In genomic region chr4:55684276-55684675, GRCh38 we compare ENCODE assay signal across 11 cellular contexts. TPM values are rescaled to one million over a fixed set of nuclear protein-coding genes. Genes with fewer than 3 reads are reported as not detected.
"Had no signal": no experiment of that assay in that cellular context is flagged by ENCODE, and none has a peak within 500 bp of the region (broad histone marks: within the 10 kb centered on the region; RNA-seq: fewer than 3 reads in every experiment).

No MANE protein-coding gene starts in this region.

- H3K9ac ChIP-seq: GM23248 had no signal

- H3K9me3 ChIP-seq: HAP-1 had no signal

- DNase-seq: GM23248, GOT3, H7, H9, HCEC 1CT, HFFc6 had no signal

- ATAC-seq: GM23338, HCT116 had no signal

- H3K36me3 ChIP-seq: HAP-1 had no signal

- H3K4me3 ChIP-seq: GM23248, GM23338, HAP-1 had no signal

- H3K27ac ChIP-seq: GM23248 had no signal

- H2AFZ ChIP-seq: GM23248, GM23338 had no signal

- FAIRE-seq: H1, H54 had no signal

- H3K4me1 ChIP-seq: HAP-1 had no signal

RNA-seq across cellular contexts. Expression of gene NMU, which starts 48.2 kb away (rescaled TPM):
- total RNA-seq: GM23248, HFFc6 had no signal
- polyA plus RNA-seq: GM23248 had no signal
